14 cellular contexts compared by ENCODE assay signal in genomic region chr5:21680196-21680595, GRCh38.
DNase-seq lines count a peak whose midpoint lies in the region; ATAC-seq, FAIRE-seq and TF ChIP-seq lines count a peak whose summit lies in the region.
"Had no signal": no experiment of that assay in that cellular context is flagged by ENCODE, and none has a peak within 500 bp of the region (broad histone marks: within the 10 kb centered on the region; RNA-seq: fewer than 3 reads in every experiment).

No MANE protein-coding gene starts in this region.

- ATAC-seq in psoas muscle (no peak), GM18909 (IDR thresholded peaks at IDR 0.05; ENCODE audit: poor library complexity, unreplicated experiment) (no peak)
- no peak for ATAC-seq in stimulated activated naive CD8-positive, alpha-beta T cell treated with anti-CD3 and anti-CD28 coated beads, Interleukin-15, Interleukin-2, amounts not matched to agents 100 U/mL and 50 U/mL, for 24 hours

- DNase-seq in AG04449 (ENCODE audit: low read depth, low spot score) (peak; percentile 60), HTR-8/SVneo (ENCODE audit: insufficient read length, low spot score) (peak; percentile 56), astrocyte of the cerebellum (ENCODE audit: low read depth) (peak; percentile 91), glomerular endothelial cell (ENCODE audit: extremely low read depth, low read depth, low spot score) (peak; percentile 50), psoas muscle (no peak), DMS 273 (lab: John Stamatoyannopoulos, UW; ENCODE audit: unreplicated experiment) (no peak)
- DNase-seq in stimulated activated naive CD8-positive, alpha-beta T cell treated with anti-CD3 and anti-CD28 coated beads, Interleukin-15, Interleukin-2, amounts not matched to agents 100 U/mL and 50 U/mL, for 24 hours, result no peak
- DNase-seq: activated CD4-positive, alpha-beta memory T cell treated with anti-CD3 and anti-CD28 coated beads for 36 hours; AML-193; NCI-H1694 treated with DMSO at 0.1 percent for 48 hours; sigmoid colon; T-helper 2 cell had no signal

- H3K4me3 ChIP-seq in AG04449 (ENCODE audit: low read depth, low read length) (no peak overlapping the region), astrocyte of the cerebellum (ENCODE audit: low read depth, low read length) (no peak overlapping the region), psoas muscle (no peak overlapping the region)
- H3K4me3 ChIP-seq: sigmoid colon, tibial nerve had no signal

- intact Hi-C loops in psoas muscle (cut with DNase I), result no loop called here

- H3K4me1 ChIP-seq in psoas muscle, result no peaks in the 10 kb centered on the region
- H3K4me1 ChIP-seq: sigmoid colon, tibial nerve had no signal

- peak; percentile 58 for FAIRE-seq in HTR-8/SVneo (lab: Jason Lieb, UNC)

- POLR2A ChIA-PET in AG04449 (lab: Yijun Ruan, JAX), result no interaction called here

- no peak for TF ChIP-seq CTCF in AG04449 (IDR thresholded peaks at IDR 0.05; ENCODE audit: insufficient read depth, low read length, missing control alignments)
- no peak for TF ChIP-seq CTCF in astrocyte of the cerebellum (IDR thresholded peaks at IDR 0.05; ENCODE audit: low read depth, low read length, missing control alignments)
- TF ChIP-seq CTCF in psoas muscle (IDR thresholded peaks at IDR 0.05), result no peak

- H3K27me3 ChIP-seq in psoas muscle (ENCODE audit: insufficient read depth in 3 of 3, low read length in 2 of 3), result no peaks in the 10 kb centered on the region
- H3K27me3 ChIP-seq: sigmoid colon, tibial nerve had no signal

- H3K36me3 ChIP-seq in psoas muscle (ENCODE audit: insufficient read depth in 1 of 2, low read depth in 1 of 2), result no peaks in the 10 kb centered on the region
- H3K36me3 ChIP-seq: sigmoid colon, tibial nerve had no signal

- H3K27ac ChIP-seq in psoas muscle, result no peak overlapping the region
- H3K27ac ChIP-seq: sigmoid colon, tibial nerve had no signal

- CTCF ChIA-PET in AG04449 (lab: Yijun Ruan, JAX), result no interaction called here

- in situ Hi-C loops in astrocyte of the cerebellum (cut with HindIII; ENCODE audit: low sequenced_read_pairs), result no loop called here

- no peaks in the 10 kb centered on the region for H3K9me3 ChIP-seq in psoas muscle
- H3K9me3 ChIP-seq: sigmoid colon, tibial nerve had no signal

Comparison
In these comparisons a context has a peak if more than half of its experiments do, and no peak if none do; other contexts are left out.
1. DNase-seq: peak in AG04449 (single experiment), HTR-8/SVneo (single experiment), astrocyte of the cerebellum (single experiment) and glomerular endothelial cell (single experiment); none in psoas muscle (0 of 2), DMS 273 (single experiment) and stimulated activated naive CD8-positive, alpha-beta T cell treated with anti-CD3 and anti-CD28 coated beads, Interleukin-15, Interleukin-2, amounts not matched to agents 100 U/mL and 50 U/mL, for 24 hours (single experiment).